Comparison of ENCODE assay signal across 8 cellular contexts in the genomic region with DNA sequence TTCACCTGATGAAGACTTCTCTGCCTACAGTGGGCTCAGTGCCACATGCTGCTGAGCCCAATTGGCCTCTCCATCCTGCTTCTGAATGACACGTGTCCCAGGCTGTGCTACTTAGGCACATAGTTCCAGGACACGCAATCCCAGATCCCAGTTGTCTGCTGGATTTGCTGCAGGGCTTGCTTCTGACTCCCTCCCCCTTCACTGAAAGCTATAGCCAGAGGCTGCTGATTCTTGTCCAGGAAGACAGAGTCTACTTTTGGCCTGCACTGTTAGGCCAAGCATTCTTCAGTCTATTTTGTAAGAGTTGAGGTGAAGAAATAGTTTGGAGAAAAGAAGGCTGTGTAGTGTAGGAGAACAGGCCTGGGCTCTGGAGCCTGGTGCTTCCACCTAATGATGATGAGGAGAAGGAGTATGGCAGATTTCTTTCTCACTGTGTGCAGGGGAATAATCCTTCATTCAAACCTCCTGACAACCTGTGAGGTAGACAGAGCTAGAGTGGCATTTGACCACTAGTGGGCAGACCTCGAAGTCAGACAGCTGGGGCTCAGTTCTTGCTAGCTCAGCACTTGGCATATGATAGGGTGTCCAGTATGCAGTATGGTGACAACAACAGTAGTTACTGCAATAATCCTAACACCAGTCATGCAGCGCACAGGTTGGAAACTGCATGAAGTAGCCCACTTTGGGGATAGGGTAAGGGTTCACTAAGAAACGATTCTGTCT. TPM values are rescaled to one million over a fixed set of nuclear protein-coding genes. Genes with fewer than 3 reads are reported as not detected.
DNase-seq lines count a peak whose midpoint lies in the region; ATAC-seq lines count a peak whose summit lies in the region.

No MANE protein-coding gene starts in this region.

- no peaks in the 10 kb centered on the region for H3K27me3 Mint-ChIP-seq in activated CD4-positive, alpha-beta T cell treated with anti-CD3 and anti-CD28 coated beads, Interleukin-2, amount 10 ng/mL, durations not matched to agents 7 days and 5 days

- CTCF ChIA-PET in activated CD4-positive, alpha-beta T cell treated with anti-CD3 and anti-CD28 coated beads, Interleukin-2, amount 10 ng/mL, durations not matched to agents 7 days and 5 days (lab: Charles Lee): interaction anchor here (1.1 kb wide), 1 partner anchor 12 kb away, joined by 3 read pairs; no protein-coding TSS in a partner anchor

- H3K4me1 Mint-ChIP-seq in activated CD4-positive, alpha-beta T cell treated with anti-CD3 and anti-CD28 coated beads, Interleukin-2, amount 10 ng/mL, durations not matched to agents 7 days and 5 days: peaks cover 3% of the 10 kb centered on the region

- peak overlapping the region; percentile 50 for H3K27ac ChIP-seq in muscle layer of duodenum (ENCODE audit: low read length)

- H3K4me3 Mint-ChIP-seq in activated CD4-positive, alpha-beta T cell treated with anti-CD3 and anti-CD28 coated beads, Interleukin-2, amount 10 ng/mL, durations not matched to agents 7 days and 5 days: no peak overlapping the region

- H3K36me3 ChIP-seq in muscle layer of duodenum (ENCODE audit: control insufficient read depth in 1 of 2, insufficient read depth in 2 of 2, low read length in 2 of 2): peaks cover 0 to 2% of the 10 kb centered on the region in 2 donors

- H3K4me1 ChIP-seq in muscle layer of duodenum (ENCODE audit: control insufficient read depth in 1 of 2, insufficient read depth in 2 of 2, low read length in 2 of 2): peaks cover 3 to 21% of the 10 kb centered on the region in 2 donors

- no peak overlapping the region for H3K4me3 ChIP-seq in muscle layer of duodenum (ENCODE audit: low read depth in 1 of 2, low read length in 2 of 2)

- no peaks in the 10 kb centered on the region for H3K27me3 ChIP-seq in muscle layer of duodenum (ENCODE audit: low read depth, low read length)

- no peaks in the 10 kb centered on the region for H3K9me3 Mint-ChIP-seq in activated CD4-positive, alpha-beta T cell treated with anti-CD3 and anti-CD28 coated beads, Interleukin-2, amount 10 ng/mL, durations not matched to agents 7 days and 5 days

- no peaks in the 10 kb centered on the region for H3K9me3 ChIP-seq in muscle layer of duodenum (ENCODE audit: control insufficient read depth in 1 of 2, low read length in 2 of 2)

- ATAC-seq in GM18909 (IDR thresholded peaks at IDR 0.05; ENCODE audit: poor library complexity, unreplicated experiment): no peak

- peak; percentile 14 for DNase-seq in activated CD4-positive, alpha-beta T cell treated with anti-CD3 and anti-CD28 coated beads, Interleukin-2, amount 10 ng/mL, durations not matched to agents 7 days and 5 days
- DNase-seq in activated CD4-positive, alpha-beta T cell treated with anti-CD3 and anti-CD28 coated beads, Interleukin-2, amount 50 U/mL, for 4 hours: no peak
- DNase-seq in MV-4-11 (lab: John Stamatoyannopoulos, UW) (peak; percentile 32), dermis microvascular lymphatic vessel endothelial cell (ENCODE audit: low read depth in 2 of 2) (peak; percentile 51 to 60), cerebellum (ENCODE audit: low spot score) (no peak), OCI-M2 (lab: John Stamatoyannopoulos, UW; ENCODE audit: unreplicated experiment) (no peak)

- H3K36me3 Mint-ChIP-seq in activated CD4-positive, alpha-beta T cell treated with anti-CD3 and anti-CD28 coated beads, Interleukin-2, amount 10 ng/mL, durations not matched to agents 7 days and 5 days (ENCODE audit: low read depth): no peaks in the 10 kb centered on the region

- POLR2A ChIA-PET in activated CD4-positive, alpha-beta T cell treated with anti-CD3 and anti-CD28 coated beads, Interleukin-2, amount 10 ng/mL, durations not matched to agents 7 days and 5 days (lab: Charles Lee): interaction anchor here (0.5 to 0.7 kb wide), 2 partner anchors 11 to 177 kb away, joined by 3 to 6 read pairs; a partner anchor contains a TSS

- no peak overlapping the region for H3K27ac Mint-ChIP-seq in activated CD4-positive, alpha-beta T cell treated with anti-CD3 and anti-CD28 coated beads, Interleukin-2, amount 10 ng/mL, durations not matched to agents 7 days and 5 days

RNA-seq across cellular contexts. Expression of a gene that starts 19.5 kb away (rescaled TPM):
- not detected for total RNA-seq in activated CD4-positive, alpha-beta T cell treated with anti-CD3 and anti-CD28 coated beads, Interleukin-2, amount 10 ng/mL, durations not matched to agents 7 days and 5 days
- not detected in 2 replicates for total RNA-seq in dermis microvascular lymphatic vessel endothelial cell
- 2.9 TPM for total RNA-seq in cerebellum

RNA-seq across cellular contexts. Expression of a gene that starts 34.0 kb away (rescaled TPM):
- not detected for total RNA-seq in activated CD4-positive, alpha-beta T cell treated with anti-CD3 and anti-CD28 coated beads, Interleukin-2, amount 10 ng/mL, durations not matched to agents 7 days and 5 days
- total RNA-seq in dermis microvascular lymphatic vessel endothelial cell: not detected in 2 replicates
- total RNA-seq in cerebellum: 10.1 TPM

Comparison
In these comparisons a context has a peak if more than half of its experiments do, and no peak if none do; other contexts are left out.
1. DNase-seq: peak in activated CD4-positive, alpha-beta T cell treated with anti-CD3 and anti-CD28 coated beads, Interleukin-2, amount 10 ng/mL, durations not matched to agents 7 days and 5 days (single experiment), MV-4-11 (single experiment) and dermis microvascular lymphatic vessel endothelial cell (2 of 2); none in activated CD4-positive, alpha-beta T cell treated with anti-CD3 and anti-CD28 coated beads, Interleukin-2, amount 50 U/mL, for 4 hours (0 of 2), cerebellum (single experiment) and OCI-M2 (single experiment).
2. RNA of a gene that starts 34.0 kb away (total RNA-seq): 10.1 TPM in cerebellum (single experiment); not detected in activated CD4-positive, alpha-beta T cell treated with anti-CD3 and anti-CD28 coated beads, Interleukin-2, amount 10 ng/mL, durations not matched to agents 7 days and 5 days and not detected in dermis microvascular lymphatic vessel endothelial cell; every median in the first group is over 10 times any median in the second.